ENCODE assay signal across 10 cellular contexts in the genomic region with DNA sequence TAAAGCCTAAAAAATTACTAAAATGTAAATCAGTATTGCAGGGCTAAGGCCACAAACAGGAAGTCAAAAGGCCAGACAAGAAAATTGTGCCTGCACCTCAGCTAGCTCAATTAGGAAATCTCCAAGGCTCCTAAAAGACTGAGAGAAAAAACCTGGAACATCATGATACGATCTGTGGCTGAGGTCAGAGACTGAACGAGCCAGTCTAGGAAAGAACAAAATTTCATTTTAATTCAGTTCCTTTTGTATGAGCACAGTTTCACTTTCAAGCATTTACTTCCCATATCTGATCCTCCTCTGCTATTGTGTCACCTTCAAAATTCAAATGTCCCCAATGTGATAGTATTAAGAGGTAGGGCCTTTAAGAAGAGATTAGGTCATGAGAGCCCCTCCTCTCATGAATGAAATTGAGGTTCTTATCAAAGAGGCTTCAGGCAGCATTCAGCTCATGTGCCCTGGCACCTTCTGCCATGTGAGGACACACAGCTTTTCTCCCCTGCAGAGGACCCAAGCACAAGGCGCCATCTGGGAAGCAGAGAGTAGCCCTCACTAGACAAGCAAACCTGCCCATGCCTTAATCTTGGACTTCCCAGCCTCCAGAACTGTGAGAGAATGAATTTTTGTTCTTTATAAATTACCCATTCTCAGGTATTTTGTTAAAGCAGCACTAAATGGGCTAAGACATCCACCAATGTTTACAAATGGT. TPM values are rescaled to one million over a fixed set of nuclear protein-coding genes. Genes with fewer than 3 reads are reported as not detected.
DNase-seq lines count a peak whose midpoint lies in the region; ATAC-seq and TF ChIP-seq lines count a peak whose summit lies in the region.
"Had no signal": no experiment of that assay in that cellular context is flagged by ENCODE, and none has a peak within 500 bp of the region (broad histone marks: within the 10 kb centered on the region; RNA-seq: fewer than 3 reads in every experiment).

No MANE protein-coding gene starts in this region.

- H3K79me2 ChIP-seq in SU-DHL-6 (ENCODE audit: insufficient read depth, low read length) = no peaks in the 10 kb centered on the region
- H3K79me2 ChIP-seq in smooth muscle cell (ENCODE audit: low read depth) = no peaks in the 10 kb centered on the region

- ATAC-seq in GM21576 (IDR thresholded peaks at IDR 0.05; ENCODE audit: unreplicated experiment) = peak; percentile 41
- no peak for ATAC-seq in GM19351 (IDR thresholded peaks at IDR 0.05; ENCODE audit: unreplicated experiment)
- no peak for ATAC-seq in HG02885 (IDR thresholded peaks at IDR 0.05; ENCODE audit: poor library complexity, unreplicated experiment)

- peak overlapping the region; percentile 82 to 92 (median 87) for H3K27ac Mint-ChIP-seq in CD14-positive monocyte

- H3K36me3 ChIP-seq in SU-DHL-6 (ENCODE audit: low read length) (peaks cover 10% of the 10 kb centered on the region; the same call in 1 of the 2 replicates), liver (ENCODE audit: control insufficient read depth in 4 of 4, insufficient read depth in 3 of 4, low read depth in 1 of 4, low read length in 3 of 4) (peaks cover 0 to 31% (median 22%) of the 10 kb centered on the region in 4 donors), smooth muscle cell (ENCODE audit: low read depth) (peaks cover 8% of the 10 kb centered on the region)
- H3K36me3 ChIP-seq: ovary had no signal

- H3F3A ChIP-seq in SU-DHL-6 (ENCODE audit: insufficient read depth) = peaks cover 16% of the 10 kb centered on the region
- H3F3A ChIP-seq in smooth muscle cell (ENCODE audit: low read depth) = no peaks in the 10 kb centered on the region

- H3K4me2 ChIP-seq in SU-DHL-6 (ENCODE audit: low read depth, low read length, poor library complexity, severe bottlenecking) = peak overlapping the region; percentile 39
- H3K4me2 ChIP-seq in smooth muscle cell = no peak overlapping the region

- 47% methylated on average over 3 of the region's 3 CpGs for WGBS in liver
- 95% methylated on average over 3 of the region's 3 CpGs for WGBS in smooth muscle cell (ENCODE audit: low lambda C conversion rate)

- no peaks in the 10 kb centered on the region for H3K27me3 Mint-ChIP-seq in CD14-positive monocyte (ENCODE audit: low read depth in 3 of 3)

- H3K4me3 ChIP-seq in SU-DHL-6 (ENCODE audit: insufficient read depth, low read length, poor library complexity, severe bottlenecking) (no peak overlapping the region), liver (ENCODE audit: low read depth in 1 of 3, low read length in 3 of 3) (no peak overlapping the region), smooth muscle cell (no peak overlapping the region)
- H3K4me3 ChIP-seq: ovary had no signal

- H3K9ac ChIP-seq in SU-DHL-6 (ENCODE audit: low read length) (peak overlapping the region; percentile 15; the same call in 1 of the 2 replicates), liver (ENCODE audit: low read depth in 1 of 2, low read length in 2 of 2) (peak overlapping the region in 1 of 2 donors; percentile 50), smooth muscle cell (ENCODE audit: low read depth) (no peak overlapping the region)

- no peak for TF ChIP-seq RAD21 in liver (IDR thresholded peaks at IDR 0.05)

- peak overlapping the region; percentile 70 for H3K27ac ChIP-seq in SU-DHL-6 (ENCODE audit: low read depth, low read length)
- H3K27ac ChIP-seq in liver (ENCODE audit: low read depth in 1 of 2, low read length in 2 of 2) = peak overlapping the region; percentile 86 to 88
- H3K27ac ChIP-seq in smooth muscle cell (ENCODE audit: low read depth) = no peak overlapping the region
- H3K27ac ChIP-seq: ovary had no signal

- H3K4me3 Mint-ChIP-seq in CD14-positive monocyte = peak overlapping the region; percentile 47 to 70

- H3K9me3 ChIP-seq in SU-DHL-6 (ENCODE audit: insufficient read depth, low read length) = no peaks in the 10 kb centered on the region
- no peaks in the 10 kb centered on the region for H3K9me3 ChIP-seq in liver (ENCODE audit: control insufficient read depth in 4 of 4, low read length in 3 of 4)
- H3K9me3 ChIP-seq in smooth muscle cell (replicated peaks; ENCODE audit: low read depth) = no peaks in the 10 kb centered on the region
- H3K9me3 ChIP-seq: ovary had no signal

- no peak for TF ChIP-seq CTCF in CD14-positive monocyte (IDR thresholded peaks at IDR 0.05)
- no peak for TF ChIP-seq CTCF in SU-DHL-6 (IDR thresholded peaks at IDR 0.05; ENCODE audit: insufficient read depth, low read length, poor library complexity, severe bottlenecking)
- TF ChIP-seq CTCF in liver (IDR thresholded peaks at IDR 0.05; ENCODE audit: low read depth, low read length, missing input control) = no peak
- TF ChIP-seq CTCF in smooth muscle cell (IDR thresholded peaks at IDR 0.05; ENCODE audit: borderline replicate concordance, insufficient read depth, poor library complexity, severe bottlenecking) = no peak

- no peaks in the 10 kb centered on the region for H3K9me3 Mint-ChIP-seq in CD14-positive monocyte

- no peaks in the 10 kb centered on the region for H3K27me3 ChIP-seq in SU-DHL-6 (ENCODE audit: low read length)
- H3K27me3 ChIP-seq in liver (ENCODE audit: control insufficient read depth in 4 of 4, insufficient read depth in 4 of 4, low read length in 3 of 4) = no peaks in the 10 kb centered on the region
- H3K27me3 ChIP-seq in smooth muscle cell (ENCODE audit: low read depth) = no peaks in the 10 kb centered on the region
- H3K27me3 ChIP-seq: ovary had no signal

- peaks cover 15% of the 10 kb centered on the region for H3K4me1 Mint-ChIP-seq in CD14-positive monocyte

- peaks cover 56 to 69% of the 10 kb centered on the region in 2 donors for H3K36me3 Mint-ChIP-seq in CD14-positive monocyte

- DNase-seq in CD14-positive monocyte (ENCODE audit: low spot score) (no peak), smooth muscle cell (lab: John Stamatoyannopoulos, UW; ENCODE audit: unreplicated experiment) (no peak), NCI-H1105 treated with DMSO at 0.1 percent for 48 hours (lab: John Stamatoyannopoulos, UW) (no peak)
- DNase-seq: activated T-cell treated with anti-CD3 and anti-CD28 coated beads, Interleukin-2, amount 50 U/mL, for 1 hour; ovary had no signal

- intact Hi-C loops in CD14-positive monocyte (cut with micrococcal nuclease) = no loop called here

- H2AFZ ChIP-seq in SU-DHL-6 (ENCODE audit: low read depth, low read length, severe bottlenecking) = no peak overlapping the region
- no peak overlapping the region for H2AFZ ChIP-seq in smooth muscle cell (ENCODE audit: low read depth)

- H4K20me1 ChIP-seq in SU-DHL-6 (ENCODE audit: low read depth, low read length) (no peaks in the 10 kb centered on the region), smooth muscle cell (ENCODE audit: low read depth) (no peaks in the 10 kb centered on the region)

- peaks cover 21 to 45% (median 31%) of the 10 kb centered on the region in 4 donors for H3K4me1 ChIP-seq in liver (ENCODE audit: control insufficient read depth in 4 of 4, insufficient read depth in 4 of 4, low read length in 3 of 4)
- peaks cover 8% of the 10 kb centered on the region for H3K4me1 ChIP-seq in smooth muscle cell (ENCODE audit: low read depth)

- no peaks in the 10 kb centered on the region for H3K9me2 ChIP-seq in SU-DHL-6 (replicated peaks; ENCODE audit: insufficient read depth, low read length)

TF ChIP-seq in liver, 16 proteins besides CTCF, POLR2A, EP300 and RAD21:
- TF ChIP-seq MAX (IDR thresholded peaks at IDR 0.05) (peak; percentile 20), ZBTB33 (IDR thresholded peaks at IDR 0.05) (no peak)

RNA-seq across cellular contexts. Expression of gene PRKAB1, which starts 14.9 kb away (rescaled TPM):
- polyA plus RNA-seq in CD14-positive monocyte = 10 to 100 TPM; 23.0 to 35.9 TPM
- total RNA-seq in liver = 10 to 100 TPM; 11.1 to 29.9 TPM
- 10 to 100 TPM; 10.5 to 11.4 TPM for polyA plus RNA-seq in liver
- 17.3 and 24.7 TPM in 2 replicates for total RNA-seq in smooth muscle cell
- 26.0 and 26.3 TPM in 2 replicates for polyA plus RNA-seq in smooth muscle cell
